In the genomic region with DNA sequence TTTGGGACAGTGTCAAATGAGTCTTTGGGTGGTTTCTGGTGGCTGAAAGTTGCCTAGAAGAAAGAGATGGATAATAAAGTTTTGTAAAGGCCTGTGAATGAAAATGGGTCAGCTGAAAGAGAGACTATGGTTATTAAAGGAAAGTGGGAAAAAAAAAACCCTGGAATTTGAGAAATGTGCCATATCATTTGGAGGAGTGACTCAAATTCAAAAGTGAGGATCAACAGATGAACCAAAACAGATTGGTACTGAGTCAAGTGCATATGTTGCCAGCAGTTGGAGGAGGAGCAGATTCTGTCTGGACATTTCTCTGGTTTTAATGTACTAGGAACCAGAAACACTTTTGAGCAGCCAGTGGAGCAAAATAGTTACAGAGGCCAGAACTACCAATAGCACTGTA, we compare ENCODE assay signal across 22 cellular contexts.
"Had no signal": no experiment of that assay in that cellular context is flagged by ENCODE, and none has a peak within 500 bp of the region (broad histone marks: within the 10 kb centered on the region; RNA-seq: fewer than 3 reads in every experiment).

No MANE protein-coding gene starts in this region.

- H3K27ac ChIP-seq: brain microvascular endothelial cell, coronary artery, left ventricle myocardium inferior, spleen, thoracic aorta had no signal

- H3K4me1 Mint-ChIP-seq: activated CD4-positive, alpha-beta T cell treated with anti-CD3 and anti-CD28 coated beads for 36 hours; nephron; T-cell had no signal

- H3K27me3 Mint-ChIP-seq: activated CD4-positive, alpha-beta T cell treated with anti-CD3 and anti-CD28 coated beads for 36 hours; activated naive CD8-positive, alpha-beta T cell; effector memory CD8-positive, alpha-beta T cell; T-cell had no signal

- FAIRE-seq: urothelium cell line had no signal

- H3K4me3 Mint-ChIP-seq: activated CD4-positive, alpha-beta T cell treated with anti-CD3 and anti-CD28 coated beads for 36 hours; activated naive CD8-positive, alpha-beta T cell; activated T-cell treated with anti-CD3 and anti-CD28 coated beads, Interleukin-2, amount 50 U/mL, for 72 hours; effector memory CD8-positive, alpha-beta T cell; nephron; T-cell had no signal

- ATAC-seq: activated CD4-positive, alpha-beta T cell treated with anti-CD3 and anti-CD28 coated beads for 36 hours; activated T-cell treated with anti-CD3 and anti-CD28 coated beads, Interleukin-2, amount 50 U/mL, for 72 hours; effector memory CD8-positive, alpha-beta T cell; right cardiac atrium; T-cell had no signal

- H3K27ac Mint-ChIP-seq: activated CD4-positive, alpha-beta T cell treated with anti-CD3 and anti-CD28 coated beads for 36 hours; activated naive CD8-positive, alpha-beta T cell; activated T-cell treated with anti-CD3 and anti-CD28 coated beads, Interleukin-2, amount 50 U/mL, for 72 hours; effector memory CD8-positive, alpha-beta T cell; nephron; T-cell had no signal

- H3K4me3 ChIP-seq: coronary artery, left ventricle myocardium inferior, spleen, thoracic aorta had no signal

- H3K27me3 ChIP-seq: brain microvascular endothelial cell, spleen had no signal

- DNase-seq: activated CD4-positive, alpha-beta T cell treated with anti-CD3 and anti-CD28 coated beads for 36 hours; activated CD4-positive, CD25-positive, alpha-beta regulatory T cell; activated naive CD4-positive, alpha-beta T cell; activated T-cell treated with anti-CD3 and anti-CD28 coated beads for 4 hours; activated T-cell treated with anti-CD3 and anti-CD28 coated beads, Interleukin-2, amount 50 U/mL, for 72 hours; aorta; brain microvascular endothelial cell; effector memory CD8-positive, alpha-beta T cell; foreskin melanocyte; islet precursor cell; left ventricle myocardium inferior; posterior cingulate gyrus; right cardiac atrium; spleen; stimulated activated naive CD4-positive, alpha-beta T cell treated with Interleukin-2 at 50 U/mL for 16 hours; T-cell; trophoblast cell had no signal

- H3K36me3 Mint-ChIP-seq: activated naive CD8-positive, alpha-beta T cell; T-cell had no signal

- H3K36me3 ChIP-seq: brain microvascular endothelial cell, left ventricle myocardium inferior, spleen, thoracic aorta had no signal

- H3K9me3 Mint-ChIP-seq: nephron had no signal

- H3K9me3 ChIP-seq: left ventricle myocardium inferior, thoracic aorta had no signal

- H3K4me1 ChIP-seq: left ventricle myocardium inferior, spleen had no signal
